Comparison of ENCODE assay signal across 22 cellular contexts in the genomic region with DNA sequence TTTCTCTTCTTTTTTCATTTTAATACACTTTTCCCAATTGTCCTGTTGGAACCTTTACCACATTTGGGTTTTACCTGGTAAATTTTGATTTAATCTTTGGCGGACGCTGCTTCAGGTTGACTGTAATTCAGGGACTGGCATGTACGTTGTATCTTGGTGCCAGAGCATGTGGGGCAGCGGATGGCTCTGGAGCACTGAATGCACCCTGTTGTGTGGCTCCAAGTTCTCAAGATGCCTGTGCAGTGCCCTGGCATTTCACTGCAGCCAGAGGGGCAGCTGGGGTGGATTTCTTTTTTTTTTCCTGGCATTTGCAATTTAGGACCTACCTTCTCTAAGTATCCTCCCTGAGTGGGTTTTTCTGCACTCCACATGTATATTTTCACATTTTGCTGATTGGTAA.
"Had no signal": no experiment of that assay in that cellular context is flagged by ENCODE, and none has a peak within 500 bp of the region (broad histone marks: within the 10 kb centered on the region; RNA-seq: fewer than 3 reads in every experiment).

No MANE protein-coding gene starts in this region.

- H3K36me3 ChIP-seq: colonic mucosa, esophagus squamous epithelium, gastrocnemius medialis, gastroesophageal sphincter, heart left ventricle, heart right ventricle had no signal

- H3K4me1 ChIP-seq: colonic mucosa, foreskin keratinocyte had no signal

- H3K9me3 Mint-ChIP-seq: dendritic cell treated with granulocyte-macrophage colony-stimulating factor and Interleukin-4, amounts not matched to agents 40 ng/mL and 50 ng/mL, for 4 days; endodermal cell had no signal

- DNase-seq: colonic mucosa; cortex of kidney; dermis blood vessel endothelial cell; dorsolateral prefrontal cortex; effector CD4-positive, alpha-beta T cell; effector CD8-positive, alpha-beta T cell; effector memory CD4-positive, alpha-beta T cell; effector memory CD8-positive, alpha-beta T cell; endodermal cell; erythroblast; esophagus squamous epithelium; foreskin fibroblast; foreskin keratinocyte; foreskin melanocyte; gastrocnemius medialis; glutamatergic neuron; heart left ventricle; heart right ventricle had no signal

- H3K27ac ChIP-seq: colonic mucosa, dorsolateral prefrontal cortex, epithelial cell of prostate, esophagus squamous epithelium, foreskin keratinocyte, gastrocnemius medialis, gastroesophageal sphincter, heart left ventricle, heart right ventricle had no signal

- H3K27ac Mint-ChIP-seq: dendritic cell treated with granulocyte-macrophage colony-stimulating factor and Interleukin-4, amounts not matched to agents 40 ng/mL and 50 ng/mL, for 4 days; effector memory CD8-positive, alpha-beta T cell; endodermal cell had no signal

- H3K27me3 ChIP-seq: colonic mucosa, dorsolateral prefrontal cortex, esophagus squamous epithelium, foreskin keratinocyte, gastrocnemius medialis, gastroesophageal sphincter, heart left ventricle, heart right ventricle had no signal

- ATAC-seq: effector memory CD8-positive, alpha-beta T cell; esophagus mucosa; foreskin keratinocyte; gastrocnemius medialis; gastroesophageal sphincter; heart left ventricle; heart right ventricle had no signal

- H3K4me3 Mint-ChIP-seq: dendritic cell treated with granulocyte-macrophage colony-stimulating factor and Interleukin-4, amounts not matched to agents 40 ng/mL and 50 ng/mL, for 4 days; effector memory CD8-positive, alpha-beta T cell; endodermal cell had no signal

- H3K9me3 ChIP-seq: colonic mucosa, esophagus squamous epithelium, gastrocnemius medialis, gastroesophageal sphincter, heart left ventricle, heart right ventricle had no signal

- H3K27me3 Mint-ChIP-seq: effector memory CD8-positive, alpha-beta T cell had no signal

- H3K4me3 ChIP-seq: colonic mucosa, dorsolateral prefrontal cortex, esophagus squamous epithelium, gastrocnemius medialis, gastroesophageal sphincter, heart left ventricle, heart right ventricle had no signal
